In genomic region chr12:117857632-117858274, GRCh38 we compare ENCODE assay signal across 8 cellular contexts.
A peak's percentile ranks its signal among the peaks of the same experiment; 100 is the strongest.
DNase-seq lines count a peak whose midpoint lies in the region; ATAC-seq and TF ChIP-seq lines count a peak whose summit lies in the region.

No MANE protein-coding gene starts in this region.

- H3K9me3 Mint-ChIP-seq in activated B cell treated with CpG ODN at 0.5 μM for 24 hours = peaks cover 4% of the 10 kb centered on the region

- no peak for TF ChIP-seq POLR2A in transverse colon (IDR thresholded peaks at IDR 0.05)

- no peaks in the 10 kb centered on the region for H3K36me3 Mint-ChIP-seq in activated B cell treated with CpG ODN at 0.5 μM for 24 hours (ENCODE audit: low read depth)

- POLR2A ChIA-PET in activated B cell treated with CpG ODN at 0.5 μM for 24 hours (lab: Charles Lee) = no interaction called here

- ATAC-seq in activated B cell treated with CpG ODN at 0.5 μM for 24 hours (ENCODE audit: low read depth) = peak; percentile 50
- no peak for ATAC-seq in GM18873 (IDR thresholded peaks at IDR 0.05; ENCODE audit: low FRiP score, unreplicated experiment)

- no peak overlapping the region for H3K4me3 Mint-ChIP-seq in activated B cell treated with CpG ODN at 0.5 μM for 24 hours

- H3K27ac Mint-ChIP-seq in activated B cell treated with CpG ODN at 0.5 μM for 24 hours = no peak overlapping the region

- peak; percentile 75 for TF ChIP-seq CTCF in Loucy (conservative IDR thresholded peaks at IDR 0.05; ENCODE audit: low read length)
- no peak for TF ChIP-seq CTCF in activated B cell treated with CpG ODN at 0.5 μM for 24 hours (IDR thresholded peaks at IDR 0.05)
- peak; percentile 70 for TF ChIP-seq CTCF in choroid plexus epithelial cell (conservative IDR thresholded peaks at IDR 0.05; ENCODE audit: low read depth, low read length)
- TF ChIP-seq CTCF in transverse colon (IDR thresholded peaks at IDR 0.05) = peak; percentile 43 to 58 (median 54)

- no peaks in the 10 kb centered on the region for H3K9me3 ChIP-seq in Loucy (ENCODE audit: insufficient read depth, low read depth, low read length)
- H3K9me3 ChIP-seq in transverse colon = no peaks in the 10 kb centered on the region

- H3K4me2 ChIP-seq in Loucy (ENCODE audit: low read depth, low read length, poor library complexity, severe bottlenecking) = no peak overlapping the region

- in situ Hi-C loops in transverse colon (cut with MboI; ENCODE audit: low pct_ligation_motif_present in 1 of 4, low pct_unique_long_range_greater_than_20kb in 1 of 4, low sequenced_read_pairs in 3 of 4) = no loop called here

- intact Hi-C loops in activated B cell treated with CpG ODN at 0.5 μM for 24 hours (cut with micrococcal nuclease) (no loop called here), transverse colon (cut with DNase I; ENCODE audit: low total_unique reads) (no loop called here)

- H3K27ac ChIP-seq in transverse colon = no peak overlapping the region

- no peaks in the 10 kb centered on the region for H3K27me3 ChIP-seq in Loucy (ENCODE audit: insufficient read depth, low read length, poor library complexity, severe bottlenecking)
- H3K27me3 ChIP-seq in transverse colon = no peaks in the 10 kb centered on the region

- no peaks in the 10 kb centered on the region for H4K20me1 ChIP-seq in Loucy (ENCODE audit: insufficient read depth, low read length, poor library complexity, severe bottlenecking)

- no peaks in the 10 kb centered on the region for H3F3A ChIP-seq in Loucy (ENCODE audit: low read depth)

- no peak for TF ChIP-seq EP300 in transverse colon (IDR thresholded peaks at IDR 0.05; ENCODE audit: low read depth)

- H3K4me3 ChIP-seq in Loucy (ENCODE audit: low read length, poor library complexity, severe bottlenecking) (no peak overlapping the region), choroid plexus epithelial cell (ENCODE audit: low read depth, low read length) (no peak overlapping the region), transverse colon (no peak overlapping the region)

- DNase-seq in NCI-H2107 treated with DMSO at 0.1 percent for 48 hours (lab: John Stamatoyannopoulos, UW; ENCODE audit: unreplicated experiment) (peak; percentile 38), NCI-H2107 (lab: John Stamatoyannopoulos, UW) (no peak), activated B cell treated with CpG ODN at 0.5 μM for 24 hours (no peak), choroid plexus epithelial cell (ENCODE audit: low read depth) (peak; percentile 61), mucosa of gallbladder (ENCODE audit: low spot score) (peak; percentile 38), transverse colon (peak; percentile 45)

- CTCF ChIA-PET in activated B cell treated with CpG ODN at 0.5 μM for 24 hours (lab: Charles Lee) = interaction anchor here (0.8 to 2.4 kb wide), 7 partner anchors 8 to 927 kb away, joined by 3 to 12 read pairs (median 4); no protein-coding TSS in a partner anchor

- no peak overlapping the region for H2AFZ ChIP-seq in Loucy (ENCODE audit: low read length)

- H3K36me3 ChIP-seq in Loucy (ENCODE audit: insufficient read depth, low read length) (no peaks in the 10 kb centered on the region), transverse colon (no peaks in the 10 kb centered on the region)

- no peaks in the 10 kb centered on the region for H3K4me1 Mint-ChIP-seq in activated B cell treated with CpG ODN at 0.5 μM for 24 hours

- H3K79me2 ChIP-seq in Loucy (ENCODE audit: insufficient read depth, low read length) = no peaks in the 10 kb centered on the region

- H3K27me3 Mint-ChIP-seq in activated B cell treated with CpG ODN at 0.5 μM for 24 hours = no peaks in the 10 kb centered on the region

- H3K4me1 ChIP-seq in Loucy (ENCODE audit: insufficient read depth, low read length, poor library complexity, severe bottlenecking) (no peaks in the 10 kb centered on the region), transverse colon (no peaks in the 10 kb centered on the region)

- no peaks in the 10 kb centered on the region for H3K9me2 ChIP-seq in Loucy (replicated peaks; ENCODE audit: low read depth, low read length)

- WGBS in transverse colon (ENCODE audit: low coverage in 1 of 2), 2 donors = 48 to 55% methylated on average over 6 of the region's 6 CpGs

- no peak overlapping the region for H3K9ac ChIP-seq in Loucy (ENCODE audit: low read depth, low read length, poor library complexity, severe bottlenecking)

Comparison
In these comparisons a context has a peak if more than half of its experiments do, and no peak if none do; other contexts are left out.
1. DNase-seq: peak in NCI-H2107 treated with DMSO at 0.1 percent for 48 hours (single experiment), choroid plexus epithelial cell (single experiment), mucosa of gallbladder (single experiment) and transverse colon (single experiment); none in NCI-H2107 (single experiment) and activated B cell treated with CpG ODN at 0.5 μM for 24 hours (single experiment).